ENCODE assay signal across 8 cellular contexts in the genomic region with DNA sequence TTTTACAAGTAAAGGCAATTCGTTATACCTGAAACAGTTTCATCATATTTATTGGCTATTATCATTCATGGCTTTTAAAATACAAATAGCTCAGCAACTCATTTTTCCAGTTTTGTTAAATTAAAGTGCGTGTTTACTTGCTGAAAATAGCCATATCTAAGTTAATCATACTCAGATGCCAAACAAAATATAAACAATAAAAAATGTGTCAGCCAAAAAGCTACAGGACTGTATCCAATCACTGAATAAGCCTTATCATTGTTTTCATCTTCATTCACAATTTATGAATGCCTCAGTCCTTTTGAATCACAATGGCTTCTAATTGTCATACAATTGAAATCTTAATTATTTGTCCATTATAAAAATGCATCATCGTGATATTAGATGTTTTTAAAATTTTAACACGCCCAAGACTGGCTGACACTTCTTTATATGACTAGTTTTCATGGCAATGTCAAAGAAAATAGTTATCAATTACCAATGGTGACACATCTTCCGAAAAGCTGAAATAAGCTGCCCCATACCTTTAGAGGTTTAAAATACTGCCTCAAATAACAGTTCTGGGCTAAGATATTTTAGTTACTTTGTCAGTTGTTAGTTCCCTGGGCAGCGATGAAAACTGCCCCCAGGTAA. TPM values are rescaled to one million over a fixed set of nuclear protein-coding genes. Genes with fewer than 3 reads are reported as not detected.
DNase-seq lines count a peak whose midpoint lies in the region; TF ChIP-seq lines count a peak whose summit lies in the region.

No MANE protein-coding gene starts in this region.

- H3K36me3 ChIP-seq in BE2C (no peaks in the 10 kb centered on the region; the same call in 1 of the 2 replicates), SJSA1 (no peaks in the 10 kb centered on the region), ovary (no peaks in the 10 kb centered on the region)

- intact Hi-C loops in ovary (cut with DNase I) = loop anchor here (5.0 to 10.0 kb wide), 5 partner anchors 107 to 277 kb away; no protein-coding TSS in a partner anchor

- WGBS in ovary, 3 donors = 27 to 53% (median 46%) methylated on average over 6 of the region's 6 CpGs

- peak overlapping the region; percentile 95 for H3K4me3 ChIP-seq in BE2C (ENCODE audit: low read depth, low read length)
- H3K4me3 ChIP-seq in SJSA1 = peak overlapping the region; percentile 59
- peak overlapping the region; percentile 94 for H3K4me3 ChIP-seq in fibroblast of the aortic adventitia (ENCODE audit: low read depth, low read length)
- peak overlapping the region; percentile 64 for H3K4me3 ChIP-seq in ovary

- no peaks in the 10 kb centered on the region for H3K9me3 ChIP-seq in BE2C
- H3K9me3 ChIP-seq in SJSA1 (replicated peaks) = no peaks in the 10 kb centered on the region
- no peaks in the 10 kb centered on the region for H3K9me3 ChIP-seq in ovary

- TF ChIP-seq EP300 in ovary (IDR thresholded peaks at IDR 0.05) = no peak

- peaks cover 20% of the 10 kb centered on the region for H3K4me1 ChIP-seq in BE2C
- peaks cover 3% of the 10 kb centered on the region; the same call in 1 of the 2 replicates for H3K4me1 ChIP-seq in SJSA1 (replicated peaks)
- peaks cover 3% of the 10 kb centered on the region for H3K4me1 ChIP-seq in ovary (ENCODE audit: insufficient read depth)

- no peak for DNase-seq in BE2C
- DNase-seq in SJSA1 (ENCODE audit: low read depth in 1 of 2, low spot score in 2 of 2) = no peak
- DNase-seq in fibroblast of the aortic adventitia (ENCODE audit: low read depth) = peak; percentile 53
- DNase-seq in ovary = no peak
- DNase-seq in mucosa of gallbladder (ENCODE audit: low spot score) = no peak
- DNase-seq in germinal center (ENCODE audit: low spot score) = no peak
- no peak for DNase-seq in kidney tubule cell (ENCODE audit: low spot score)
- DNase-seq in DMS53 (lab: John Stamatoyannopoulos, UW) = no peak

- H3K27me3 ChIP-seq in BE2C (no peaks in the 10 kb centered on the region), SJSA1 (replicated peaks) (no peaks in the 10 kb centered on the region), ovary (no peaks in the 10 kb centered on the region)

- H3K27ac ChIP-seq in SJSA1 (0 out of 2 replicates have a peak overlapping the region, but pooled peaks have one; percentile 26), ovary (peak overlapping the region in 1 of 2 donors; percentile 19)

- TF ChIP-seq POLR2A in ovary (IDR thresholded peaks at IDR 0.05) = no peak

- TF ChIP-seq CTCF in BE2C (IDR thresholded peaks at IDR 0.05; ENCODE audit: low read depth, low read length) (no peak), fibroblast of the aortic adventitia (IDR thresholded peaks at IDR 0.05; ENCODE audit: insufficient read depth, low read length) (no peak), ovary (IDR thresholded peaks at IDR 0.05) (no peak)

RNA-seq across cellular contexts. Expression of a gene that starts 1.9 kb away (rescaled TPM):
- 9.2 TPM for polyA plus RNA-seq in BE2C (2012; ENCODE audit: insufficient read depth, insufficient read length, low read depth)
- 7.6 TPM in 2 replicates for total RNA-seq in SJSA1 (2014; rRNA removed; shearing (Covaris generic))
- total RNA-seq in fibroblast of the aortic adventitia (ENCODE audit: low replicate concordance) = 107 and 111 TPM in 2 replicates
- total RNA-seq in ovary = 100 to 1,000 TPM in 1 of 7 donors, 10 to 100 TPM in 6; 40.3 to 111 (median 67.6) TPM
- 10 to 100 TPM in 1 of 2 donors, 1 to 10 TPM in 1; 8.7 to 32.9 TPM for polyA plus RNA-seq in ovary
- total RNA-seq in mucosa of gallbladder = 116 TPM
